11 cellular contexts compared by ENCODE assay signal in the genomic region with DNA sequence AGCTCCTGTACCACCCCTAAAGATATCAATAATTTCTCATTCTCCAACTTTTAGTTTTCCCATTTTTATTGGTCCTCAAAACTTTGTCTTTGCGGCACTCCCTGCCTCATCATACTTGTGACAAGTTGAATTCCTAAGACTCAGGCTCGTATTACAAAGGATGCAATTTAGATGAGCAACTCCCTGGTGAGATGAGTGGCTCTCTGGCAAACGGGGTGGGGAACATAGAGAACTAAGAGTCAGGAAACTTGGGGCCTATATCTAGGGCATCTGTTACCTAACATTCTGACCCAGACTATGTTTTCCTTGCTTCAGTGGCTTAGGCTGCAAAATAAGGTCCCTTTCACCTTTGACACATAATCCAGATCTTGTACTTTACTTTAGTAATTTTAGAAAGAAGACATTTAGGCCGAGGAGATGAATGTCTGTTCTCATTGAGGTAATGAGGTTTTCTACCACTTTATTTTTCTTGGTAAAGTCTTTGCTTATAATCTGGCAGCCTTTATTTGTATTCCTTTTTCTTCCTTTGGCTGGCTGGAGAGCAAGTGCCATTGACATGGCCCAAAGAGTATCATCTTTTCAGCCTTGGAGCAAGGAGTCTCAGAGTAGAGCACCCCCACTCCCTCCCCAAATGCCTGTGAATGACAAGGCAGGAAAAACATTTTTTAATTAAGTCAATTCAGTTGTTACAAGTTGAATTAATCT. TPM values are rescaled to one million over a fixed set of nuclear protein-coding genes. Genes with fewer than 3 reads are reported as not detected.
DNase-seq lines count a peak whose midpoint lies in the region; ATAC-seq and TF ChIP-seq lines count a peak whose summit lies in the region.
"Had no signal": no experiment of that assay in that cellular context is flagged by ENCODE, and none has a peak within 500 bp of the region (broad histone marks: within the 10 kb centered on the region; RNA-seq: fewer than 3 reads in every experiment).

No MANE protein-coding gene starts in this region.

- H3K9me3 Mint-ChIP-seq in nephron progenitor cell = peaks cover 16% of the 10 kb centered on the region

- TF ChIP-seq CTCF in nephron progenitor cell (IDR thresholded peaks at IDR 0.05) = no peak

- DNase-seq in Right ventricle myocardium inferior (ENCODE audit: missing footprints) (no peak), cardiac septum (ENCODE audit: low spot score) (no peak), fibroblast of gingiva (ENCODE audit: low read depth) (peak; percentile 53), nephron progenitor cell (no peak), NCI-H2196 treated with DMSO at 0.1 percent for 48 hours (lab: John Stamatoyannopoulos, UW; ENCODE audit: unreplicated experiment) (no peak), activated gamma-delta T cell (lab: John Stamatoyannopoulos, UW) (no peak)
- DNase-seq: 8988T; activated CD4-positive, alpha-beta T cell treated with anti-CD3 and anti-CD28 coated beads, Interleukin-2, amount 10 ng/mL, durations not matched to agents 7 days and 5 days; T-cell had no signal

- H3K27ac Mint-ChIP-seq in nephron progenitor cell = peak overlapping the region; percentile 71
- H3K27ac Mint-ChIP-seq: activated CD4-positive, alpha-beta T cell treated with anti-CD3 and anti-CD28 coated beads, Interleukin-2, amount 10 ng/mL, durations not matched to agents 7 days and 5 days; T-cell had no signal

- H3K4me1 Mint-ChIP-seq in nephron progenitor cell = peaks cover 14% of the 10 kb centered on the region
- H3K4me1 Mint-ChIP-seq: activated CD4-positive, alpha-beta T cell treated with anti-CD3 and anti-CD28 coated beads, Interleukin-2, amount 10 ng/mL, durations not matched to agents 7 days and 5 days; T-cell had no signal

- intact Hi-C loops in Right ventricle myocardium inferior (cut with DNase I) = no loop called here
- intact Hi-C loops in cardiac septum (cut with DNase I) = no loop called here

- H3K4me3 Mint-ChIP-seq in nephron progenitor cell = no peak overlapping the region
- H3K4me3 Mint-ChIP-seq: activated CD4-positive, alpha-beta T cell treated with anti-CD3 and anti-CD28 coated beads, Interleukin-2, amount 10 ng/mL, durations not matched to agents 7 days and 5 days; T-cell had no signal

- ATAC-seq in Right ventricle myocardium inferior (peak; percentile 92), GM21737 (IDR thresholded peaks at IDR 0.05; ENCODE audit: unreplicated experiment) (no peak), HG03196 (IDR thresholded peaks at IDR 0.05; ENCODE audit: unreplicated experiment) (no peak)
- ATAC-seq: T-cell had no signal

- no peaks in the 10 kb centered on the region for H3K27me3 Mint-ChIP-seq in nephron progenitor cell (ENCODE audit: low read depth, poor library complexity)
- H3K27me3 Mint-ChIP-seq: activated CD4-positive, alpha-beta T cell treated with anti-CD3 and anti-CD28 coated beads, Interleukin-2, amount 10 ng/mL, durations not matched to agents 7 days and 5 days; T-cell had no signal

- H3K36me3 Mint-ChIP-seq in nephron progenitor cell (ENCODE audit: low read depth) = peaks cover 12% of the 10 kb centered on the region

RNA-seq across cellular contexts. Expression of gene TSPYL6, which starts 15.4 kb away (rescaled TPM):
- not detected for total RNA-seq in Right ventricle myocardium inferior
- total RNA-seq in cardiac septum = 0.11 TPM
- total RNA-seq: activated CD4-positive, alpha-beta T cell treated with anti-CD3 and anti-CD28 coated beads, Interleukin-2, amount 10 ng/mL, durations not matched to agents 7 days and 5 days; T-cell had no signal
